Comparison of ENCODE assay signal across 9 cellular contexts in genomic region chr1:78003070-78003751, GRCh38. TPM values are rescaled to one million over a fixed set of nuclear protein-coding genes. Genes with fewer than 3 reads are reported as not detected.
DNase-seq lines count a peak whose midpoint lies in the region; ATAC-seq and TF ChIP-seq lines count a peak whose summit lies in the region.
"Had no signal": no experiment of that assay in that cellular context is flagged by ENCODE, and none has a peak within 500 bp of the region (broad histone marks: within the 10 kb centered on the region; RNA-seq: fewer than 3 reads in every experiment).

No MANE protein-coding gene starts in this region.

- intact Hi-C loops in left colon (cut with DNase I, micrococcal nuclease): no loop called here

- H3K4me1 Mint-ChIP-seq in brain: peaks cover 43% of the 10 kb centered on the region

- no peaks in the 10 kb centered on the region for H3K9me3 ChIP-seq in muscle layer of colon (ENCODE audit: low read length)

- peak overlapping the region; percentile 98 for H3K27ac ChIP-seq in muscle layer of colon (ENCODE audit: low read depth, low read length)

- no peak overlapping the region for H3K9ac ChIP-seq in muscle layer of colon (ENCODE audit: low read length)

- H3K36me3 Mint-ChIP-seq in brain: no peaks in the 10 kb centered on the region

- no peaks in the 10 kb centered on the region for H3K9me3 Mint-ChIP-seq in brain

- peaks cover 7% of the 10 kb centered on the region for H3K27me3 Mint-ChIP-seq in brain

- no peaks in the 10 kb centered on the region for H3K36me3 ChIP-seq in muscle layer of colon (ENCODE audit: insufficient read depth, low read length)

- peak; percentile 9 to 27 for DNase-seq in AML-193 (lab: John Stamatoyannopoulos, UW)
- peak; percentile 39 for DNase-seq in KG1 (lab: John Stamatoyannopoulos, UW)
- DNase-seq in ureter (ENCODE audit: low spot score): no peak
- no peak for DNase-seq in left colon
- DNase-seq: cortex of kidney had no signal

- no peak overlapping the region for H3K4me3 ChIP-seq in muscle layer of colon (ENCODE audit: low read depth in 1 of 2, low read length in 2 of 2)

- ATAC-seq in left colon: no peak
- no peak for ATAC-seq in GM21526 (IDR thresholded peaks at IDR 0.05; ENCODE audit: low FRiP score, unreplicated experiment)
- ATAC-seq in HG02763 (IDR thresholded peaks at IDR 0.05; ENCODE audit: unreplicated experiment): no peak

- no peaks in the 10 kb centered on the region for H3K27me3 ChIP-seq in muscle layer of colon (ENCODE audit: control insufficient read depth in 1 of 2, insufficient read depth in 2 of 2, low read length in 2 of 2)

- peak overlapping the region; percentile 32 to 99 (median 59) for H3K27ac Mint-ChIP-seq in brain

- H3K4me1 ChIP-seq in muscle layer of colon (ENCODE audit: insufficient read depth, low read length): peaks cover 10% of the 10 kb centered on the region

- peak overlapping the region; percentile 68 to 87 (median 75) for H3K4me3 Mint-ChIP-seq in brain

- TF ChIP-seq CTCF in brain (conservative IDR thresholded peaks at IDR 0.05): no peak

RNA-seq across cellular contexts. Expression of gene DNAJB4, which starts 1.5 kb away (rescaled TPM):
- 8.7 TPM for polyA plus RNA-seq in brain (ENCODE audit: insufficient read depth, low read depth, low replicate concordance)
- 31.4 TPM for total RNA-seq in ureter
- total RNA-seq in left colon: 10 to 100 TPM; 10.5 to 15.9 TPM

RNA-seq across cellular contexts. Expression of gene FUBP1, which starts 24.3 kb away (rescaled TPM):
- 58.2 TPM for polyA plus RNA-seq in brain (ENCODE audit: insufficient read depth, low read depth, low replicate concordance)
- total RNA-seq in ureter: 223 TPM
- total RNA-seq in left colon: 10 to 100 TPM; 78.0 to 94.7 TPM

RNA-seq across cellular contexts. Expression of gene GIPC2, which starts 42.6 kb away (rescaled TPM):
- 0.19 TPM for polyA plus RNA-seq in brain (ENCODE audit: insufficient read depth, low read depth, low replicate concordance)
- total RNA-seq in ureter (3.1 TPM), left colon (10 to 100 TPM; 30.5 to 32.4 TPM)

Comparison
In these comparisons a context has a peak if more than half of its experiments do, and no peak if none do; other contexts are left out.
1. DNase-seq: peak in AML-193 (2 of 2) and KG1 (single experiment); none in ureter (single experiment) and left colon (0 of 2).